ENCODE assay signal across 10 cellular contexts in genomic region chr3:187958432-187959003, GRCh38.
A peak's percentile ranks its signal among the peaks of the same experiment; 100 is the strongest.
DNase-seq lines count a peak whose midpoint lies in the region; ATAC-seq and TF ChIP-seq lines count a peak whose summit lies in the region.
"Had no signal": no experiment of that assay in that cellular context is flagged by ENCODE, and none has a peak within 500 bp of the region (broad histone marks: within the 10 kb centered on the region; RNA-seq: fewer than 3 reads in every experiment).

No MANE protein-coding gene starts in this region.

- no peak overlapping the region for H3K4me3 ChIP-seq in foreskin fibroblast (ENCODE audit: low read depth in 1 of 2, low read length in 2 of 2)

- H3K4me1 Mint-ChIP-seq in activated naive CD8-positive, alpha-beta T cell treated with anti-CD3 and anti-CD28 coated beads, Interleukin-2, amount 10 ng/mL, durations not matched to agents 7 days and 5 days: peaks cover 41% of the 10 kb centered on the region

- peaks cover 2% of the 10 kb centered on the region for H3K9me3 Mint-ChIP-seq in activated naive CD8-positive, alpha-beta T cell treated with anti-CD3 and anti-CD28 coated beads, Interleukin-2, amount 10 ng/mL, durations not matched to agents 7 days and 5 days

- peak overlapping the region; percentile 65 for H3K4me3 Mint-ChIP-seq in activated naive CD8-positive, alpha-beta T cell treated with anti-CD3 and anti-CD28 coated beads, Interleukin-2, amount 10 ng/mL, durations not matched to agents 7 days and 5 days

- POLR2A ChIA-PET in activated naive CD8-positive, alpha-beta T cell treated with anti-CD3 and anti-CD28 coated beads, Interleukin-2, amount 10 ng/mL, durations not matched to agents 7 days and 5 days (lab: Charles Lee): interaction anchor here (1.1 kb wide), 1 partner anchor 216 kb away, joined by 4 read pairs; no protein-coding TSS in a partner anchor

- H3K36me3 Mint-ChIP-seq in activated naive CD8-positive, alpha-beta T cell treated with anti-CD3 and anti-CD28 coated beads, Interleukin-2, amount 10 ng/mL, durations not matched to agents 7 days and 5 days: peaks cover 6% of the 10 kb centered on the region

- no peak for TF ChIP-seq CTCF in foreskin fibroblast (IDR thresholded peaks at IDR 0.05; ENCODE audit: low read depth, low read length)

- peak; percentile 94 for ATAC-seq in activated naive CD8-positive, alpha-beta T cell treated with anti-CD3 and anti-CD28 coated beads, Interleukin-2, amount 10 ng/mL, durations not matched to agents 7 days and 5 days (ENCODE audit: low read depth)

- no peaks in the 10 kb centered on the region for H3K27me3 Mint-ChIP-seq in activated naive CD8-positive, alpha-beta T cell treated with anti-CD3 and anti-CD28 coated beads, Interleukin-2, amount 10 ng/mL, durations not matched to agents 7 days and 5 days

- in situ Hi-C loops in KBM-7 (cut with MboI; ENCODE audit: low pct_unique_long_range_greater_than_20kb, low sequenced_read_pairs): no loop called here

- DNase-seq in KBM-7 (peak; percentile 71), ecto neural progenitor cell (ENCODE audit: low spot score) (no peak), NCI-H146 treated with DMSO at 0.1 percent for 48 hours (lab: John Stamatoyannopoulos, UW; ENCODE audit: unreplicated experiment) (no peak), HT-29 (ENCODE audit: low spot score) (no peak), foreskin fibroblast (no peak)
- DNase-seq in activated CD4-positive, alpha-beta T cell treated with anti-CD3 and anti-CD28 coated beads for 1 hour: peak; percentile 40
- peak; percentile 69 for DNase-seq in activated naive CD8-positive, alpha-beta T cell treated with anti-CD3 and anti-CD28 coated beads, Interleukin-2, amount 10 ng/mL, durations not matched to agents 7 days and 5 days
- DNase-seq in stimulated activated CD8-positive, alpha-beta memory T cell treated with anti-CD3 and anti-CD28 coated beads, Interleukin-4, amount 100 ng/mL, for 24 hours (ENCODE audit: low read depth): peak; percentile 31
- DNase-seq: amygdala, midbrain had no signal

- H3K27ac Mint-ChIP-seq in activated naive CD8-positive, alpha-beta T cell treated with anti-CD3 and anti-CD28 coated beads, Interleukin-2, amount 10 ng/mL, durations not matched to agents 7 days and 5 days: peak overlapping the region; percentile 85

Comparison
In these comparisons a context has a peak if more than half of its experiments do, and no peak if none do; other contexts are left out.
1. DNase-seq: peak in KBM-7 (single experiment), activated CD4-positive, alpha-beta T cell treated with anti-CD3 and anti-CD28 coated beads for 1 hour (single experiment), activated naive CD8-positive, alpha-beta T cell treated with anti-CD3 and anti-CD28 coated beads, Interleukin-2, amount 10 ng/mL, durations not matched to agents 7 days and 5 days (single experiment) and stimulated activated CD8-positive, alpha-beta memory T cell treated with anti-CD3 and anti-CD28 coated beads, Interleukin-4, amount 100 ng/mL, for 24 hours (single experiment); none in ecto neural progenitor cell (single experiment), NCI-H146 treated with DMSO at 0.1 percent for 48 hours (single experiment), HT-29 (single experiment) and foreskin fibroblast (0 of 2).